In the genomic region with DNA sequence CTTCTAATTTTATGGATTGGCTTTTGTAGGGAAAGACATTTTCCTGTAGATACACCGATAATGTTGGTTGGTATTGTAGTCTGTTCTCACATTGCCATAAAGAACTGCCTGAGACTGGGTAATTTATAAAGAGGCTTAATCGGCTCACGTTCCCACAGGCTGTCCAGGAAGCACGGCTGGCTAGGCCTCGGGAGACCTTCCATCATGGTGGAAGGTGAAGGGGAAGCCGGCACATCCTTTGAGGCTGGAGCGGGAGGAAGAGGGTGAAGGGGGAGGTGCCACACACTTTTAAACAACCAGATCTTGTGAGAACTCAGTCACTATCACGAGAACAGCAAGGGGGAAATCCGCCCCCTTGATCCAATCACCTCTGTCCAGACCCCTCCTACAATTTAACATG, we compare ENCODE assay signal across 21 cellular contexts.
"Had no signal": no experiment of that assay in that cellular context is flagged by ENCODE, and none has a peak within 500 bp of the region (broad histone marks: within the 10 kb centered on the region; RNA-seq: fewer than 3 reads in every experiment).

No MANE protein-coding gene starts in this region.

- H3K4me1 Mint-ChIP-seq: immature natural killer cell, naive B cell had no signal

- H3K27me3 ChIP-seq: pancreas, thyroid gland, upper lobe of right lung had no signal

- H3K4me3 ChIP-seq: esophagus squamous epithelium, gastroesophageal sphincter, lung, pancreas, suprapubic skin, thyroid gland, upper lobe of right lung had no signal

- H3K9me3 Mint-ChIP-seq: dendritic cell treated with granulocyte-macrophage colony-stimulating factor and Interleukin-4, amounts not matched to agents 40 ng/mL and 50 ng/mL, for 4 days; immature natural killer cell; neural crest cell had no signal

- H3K36me3 ChIP-seq: esophagus squamous epithelium, gastroesophageal sphincter, pancreas, suprapubic skin, thyroid gland, upper lobe of right lung had no signal

- H3K27ac ChIP-seq: esophagus squamous epithelium, gastroesophageal sphincter, pancreas, suprapubic skin, thyroid gland, upper lobe of right lung had no signal

- H3K4me1 ChIP-seq: esophagus squamous epithelium, gastroesophageal sphincter, pancreas, suprapubic skin, thyroid gland, upper lobe of right lung had no signal

- H3K36me3 Mint-ChIP-seq: immature natural killer cell, naive B cell had no signal

- H3K27ac Mint-ChIP-seq: dendritic cell treated with granulocyte-macrophage colony-stimulating factor and Interleukin-4, amounts not matched to agents 40 ng/mL and 50 ng/mL, for 4 days; immature natural killer cell; naive B cell; progenitor cell of endocrine pancreas had no signal

- ATAC-seq: gastroesophageal sphincter; left ventricle myocardium superior; pancreas; right cardiac atrium; stimulated activated naive CD8-positive, alpha-beta T cell treated with anti-CD3 and anti-CD28 coated beads, Interleukin-15, Interleukin-2, amounts not matched to agents 100 U/mL and 50 U/mL, for 24 hours; upper lobe of right lung had no signal

- DNase-seq: cerebellar nuclear complex; esophagus squamous epithelium; foreskin fibroblast; glutamatergic neuron; immature natural killer cell; left ventricle myocardium superior; mesenchymal stem cell; naive B cell; nucleus accumbens; pancreas; right cardiac atrium; stimulated activated CD4-positive, alpha-beta T cell treated with anti-CD3 and anti-CD28 coated beads, Interleukin-2, amount 100 ng/mL, for 48 hours; stimulated activated naive CD8-positive, alpha-beta T cell treated with anti-CD3 and anti-CD28 coated beads, Interleukin-15, Interleukin-2, amounts not matched to agents 100 U/mL and 50 U/mL, for 24 hours; thyroid gland; upper lobe of right lung had no signal

- H3K4me3 Mint-ChIP-seq: dendritic cell treated with granulocyte-macrophage colony-stimulating factor and Interleukin-4, amounts not matched to agents 40 ng/mL and 50 ng/mL, for 4 days; immature natural killer cell; naive B cell; neural crest cell had no signal

- H3K9me3 ChIP-seq: esophagus squamous epithelium, gastroesophageal sphincter, pancreas, suprapubic skin, thyroid gland, upper lobe of right lung had no signal
